In the genomic region with DNA sequence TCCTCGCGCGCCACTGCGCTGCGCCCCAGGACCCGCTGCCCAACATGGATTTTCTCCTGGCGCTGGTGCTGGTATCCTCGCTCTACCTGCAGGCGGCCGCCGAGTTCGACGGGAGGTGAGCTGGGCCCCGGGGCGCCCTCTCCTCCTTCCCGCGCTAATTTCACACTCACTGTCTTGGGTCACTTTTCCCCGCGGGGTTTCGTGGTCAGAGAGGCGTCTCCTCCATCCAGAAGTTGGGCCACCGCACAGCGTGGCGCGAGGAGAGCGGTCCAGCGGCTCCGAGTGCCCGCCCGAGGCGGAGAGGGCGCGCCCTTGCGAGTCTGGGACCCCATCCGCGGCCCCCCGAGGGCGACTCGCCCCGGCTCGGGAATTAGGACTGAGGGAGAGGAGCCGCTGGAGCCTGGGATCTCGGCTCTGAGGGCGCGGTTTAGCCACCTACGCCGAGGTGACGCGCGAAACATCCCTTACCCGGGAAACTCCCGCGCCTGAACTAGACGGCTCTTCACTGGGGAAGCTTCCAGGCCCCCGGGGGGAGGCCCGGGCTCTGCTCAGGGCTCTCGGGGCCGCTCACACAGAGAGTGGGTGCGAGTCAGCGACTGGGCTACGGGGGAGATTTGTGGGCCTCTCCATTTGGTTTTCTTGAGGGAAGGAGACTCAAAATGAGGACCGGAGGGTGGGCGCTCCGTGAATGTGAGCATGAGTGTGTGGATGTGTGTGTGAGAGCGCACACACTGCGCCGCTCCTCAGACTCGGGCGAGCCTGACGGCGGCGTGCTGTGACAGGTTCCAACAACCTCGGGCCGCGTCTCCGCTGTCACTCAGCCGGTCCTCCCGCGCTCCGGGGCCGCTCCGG, we compare ENCODE assay signal across 8 cellular contexts. TPM values are rescaled to one million over a fixed set of nuclear protein-coding genes. Genes with fewer than 3 reads are reported as not detected.
A peak's percentile ranks its signal among the peaks of the same experiment; 100 is the strongest.
DNase-seq lines count a peak whose midpoint lies in the region; ATAC-seq and TF ChIP-seq lines count a peak whose summit lies in the region.

No MANE protein-coding gene starts in this region.

- H3K27ac ChIP-seq in ACC112 (ENCODE audit: low read depth, low read length), result no peak overlapping the region
- peak overlapping the region in 3 of 12 donors; percentile 5 to 43 (median 42) for H3K27ac ChIP-seq in heart left ventricle
- no peak overlapping the region for H3K27ac ChIP-seq in psoas muscle

- TF ChIP-seq POLR2A in heart left ventricle (IDR thresholded peaks at IDR 0.05), result no peak

- no peak overlapping the region for H3K27ac Mint-ChIP-seq in T-helper 2 cell treated with Interferon-gamma antibody and Interleukin-4, amounts not matched to agents 5 μg/mL and 100 μg/mL, for 36 hours

- H3K27me3 ChIP-seq in ACC112 (ENCODE audit: insufficient read depth, low read length) (peaks cover 100% of the 10 kb centered on the region), heart left ventricle (peaks cover 0 to 42% (median 11%) of the 10 kb centered on the region in 9 donors), psoas muscle (ENCODE audit: insufficient read depth in 3 of 3, low read length in 2 of 3) (peaks cover 0 to 21% (median 0%) of the 10 kb centered on the region in 3 donors)

- no peaks in the 10 kb centered on the region for H3K9me3 Mint-ChIP-seq in T-helper 2 cell treated with Interferon-gamma antibody and Interleukin-4, amounts not matched to agents 5 μg/mL and 100 μg/mL, for 36 hours

- 1% methylated on average over 33 to 82 of the region's 82 CpGs for WGBS in heart left ventricle, 4 donors
- 0 to 1% (median 0%) methylated on average over 62 to 82 of the region's 82 CpGs for WGBS in psoas muscle, 3 donors

- H3K36me3 ChIP-seq in ACC112 (ENCODE audit: insufficient read depth, low read length) (no peaks in the 10 kb centered on the region), heart left ventricle (no peaks in the 10 kb centered on the region), psoas muscle (ENCODE audit: insufficient read depth in 1 of 2, low read depth in 1 of 2) (no peaks in the 10 kb centered on the region)

- H3K4me1 ChIP-seq in ACC112 (ENCODE audit: control insufficient read depth, insufficient read depth, low read length, unreplicated experiment), result no peaks in the 10 kb centered on the region
- H3K4me1 ChIP-seq in heart left ventricle, result peaks cover 0 to 20% (median 6%) of the 10 kb centered on the region in 12 donors
- no peaks in the 10 kb centered on the region for H3K4me1 ChIP-seq in psoas muscle

- H3K4me3 Mint-ChIP-seq in T-helper 2 cell treated with Interferon-gamma antibody and Interleukin-4, amounts not matched to agents 5 μg/mL and 100 μg/mL, for 36 hours, result peak overlapping the region; percentile 64

- H3K4me3 ChIP-seq in ACC112 (ENCODE audit: low read depth, low read length), result peak overlapping the region; percentile 49
- H3K4me3 ChIP-seq in heart left ventricle, result peak overlapping the region; percentile 36 to 65 (median 55)
- peak overlapping the region; percentile 76 for H3K4me3 ChIP-seq in psoas muscle

- no peak overlapping the region for H2AFZ ChIP-seq in ACC112 (ENCODE audit: low read length, unreplicated experiment)

- TF ChIP-seq CTCF in heart left ventricle (IDR thresholded peaks at IDR 0.05) (peak in 5 of 12 donors; percentile 5 to 22 (median 10)), psoas muscle (IDR thresholded peaks at IDR 0.05) (no peak)

- peaks cover 80% of the 10 kb centered on the region for H3K27me3 Mint-ChIP-seq in T-helper 2 cell treated with Interferon-gamma antibody and Interleukin-4, amounts not matched to agents 5 μg/mL and 100 μg/mL, for 36 hours (ENCODE audit: low read depth)

- H3K9me3 ChIP-seq in heart left ventricle (no peaks in the 10 kb centered on the region), psoas muscle (no peaks in the 10 kb centered on the region)

- no peaks in the 10 kb centered on the region for H3K79me2 ChIP-seq in ACC112 (ENCODE audit: control insufficient read depth, insufficient read depth, low read length, unreplicated experiment)

- peak; percentile 20 for DNase-seq in T-helper 2 cell treated with Interferon-gamma antibody and Interleukin-4, amounts not matched to agents 5 μg/mL and 100 μg/mL, for 36 hours (ENCODE audit: low spot score)
- DNase-seq in heart left ventricle (peak; percentile 8 to 60 (median 32)), psoas muscle (peak; percentile 34 to 61), hippocampal formation (lab: John Stamatoyannopoulos, UW) (no peak), NCI-H446 treated with DMSO at 0.1 percent for 48 hours (lab: John Stamatoyannopoulos, UW) (no peak)

- no peaks in the 10 kb centered on the region for H3K36me3 Mint-ChIP-seq in T-helper 2 cell treated with Interferon-gamma antibody and Interleukin-4, amounts not matched to agents 5 μg/mL and 100 μg/mL, for 36 hours (ENCODE audit: low read depth)

- H3K4me1 Mint-ChIP-seq in T-helper 2 cell treated with Interferon-gamma antibody and Interleukin-4, amounts not matched to agents 5 μg/mL and 100 μg/mL, for 36 hours (ENCODE audit: low read depth), result peaks cover 5% of the 10 kb centered on the region

- intact Hi-C loops in heart left ventricle (cut with DNase I) (no loop called here), psoas muscle (cut with DNase I) (loop anchor here in 1 of 2 donors (2.0 kb wide), 1 partner anchor 61 kb away; no protein-coding TSS in a partner anchor)

- ATAC-seq in GM18867 (IDR thresholded peaks at IDR 0.05; ENCODE audit: unreplicated experiment), result peak; percentile 60
- ATAC-seq in HG03159 (IDR thresholded peaks at IDR 0.05; ENCODE audit: unreplicated experiment), result peak; percentile 42
- peak in 3 of 4 donors; percentile 55 to 75 (median 74) for ATAC-seq in heart left ventricle
- peak; percentile 80 to 84 (median 81) for ATAC-seq in psoas muscle

RNA-seq across cellular contexts. Expression of a gene that starts 0.6 kb away (rescaled TPM):
- 10 to 100 TPM in 5 of 9 donors, 1 to 10 TPM in 4; 1.7 to 17.4 (median 10.9) TPM for total RNA-seq in heart left ventricle
- polyA plus RNA-seq in heart left ventricle, result 10 to 100 TPM in 1 of 2 donors, 1 to 10 TPM in 1; 3.2 to 32.7 TPM
- total RNA-seq in psoas muscle, result 10 to 100 TPM in 2 of 4 donors, 1 to 10 TPM in 1, under 1 TPM in 1; 0.98 to 18.8 (median 6.5) TPM
- polyA plus RNA-seq in psoas muscle, result 1 to 10 TPM; 1.8 to 5.4 (median 4.1) TPM

Comparison
In these comparisons a context has a peak if more than half of its experiments do, and no peak if none do; other contexts are left out.
1. DNase-seq: peak in T-helper 2 cell treated with Interferon-gamma antibody and Interleukin-4, amounts not matched to agents 5 μg/mL and 100 μg/mL, for 36 hours (single experiment), heart left ventricle (5 of 5) and psoas muscle (2 of 2); none in hippocampal formation (0 of 2) and NCI-H446 treated with DMSO at 0.1 percent for 48 hours (single experiment).
2. Peak in every context shown above with its lines, with median percentiles within 50 percentile points of each other: H3K4me3 ChIP-seq and ATAC-seq.